ENCODE assay signal across 26 cellular contexts in the genomic region with DNA sequence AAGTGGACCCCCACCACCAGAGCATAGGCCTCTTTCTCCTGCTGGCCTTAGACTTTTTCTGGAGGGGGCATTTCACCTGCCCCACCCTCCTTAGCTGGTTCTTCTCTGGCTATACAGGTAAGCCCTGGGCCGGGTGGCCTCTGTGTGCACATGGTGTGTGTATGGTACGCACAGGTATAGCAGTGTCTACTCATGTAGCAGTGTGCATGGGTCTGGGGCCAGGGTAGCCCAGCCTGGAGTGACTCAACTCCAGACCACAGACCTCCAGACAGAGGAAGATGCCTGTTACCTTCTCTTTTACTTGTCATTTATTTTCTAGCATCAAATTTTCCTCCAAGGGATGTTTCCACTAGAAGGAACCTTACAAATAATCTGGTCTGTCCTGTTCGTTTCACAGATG. TPM values are rescaled to one million over a fixed set of nuclear protein-coding genes. Genes with fewer than 3 reads are reported as not detected.
"Had no signal": no experiment of that assay in that cellular context is flagged by ENCODE, and none has a peak within 500 bp of the region (broad histone marks: within the 10 kb centered on the region; RNA-seq: fewer than 3 reads in every experiment).

No MANE protein-coding gene starts in this region.

- DNase-seq: effector memory CD8-positive, alpha-beta T cell; esophagus squamous epithelium; foreskin fibroblast; kidney; left cardiac atrium; left ventricle myocardium superior; mesenchymal stem cell; midbrain; spleen; stimulated activated CD4-positive, alpha-beta T cell treated with anti-CD3 and anti-CD28 coated beads, Interleukin-15, amount 100 ng/mL, for 24 hours; stimulated activated CD4-positive, alpha-beta T cell treated with anti-CD3 and anti-CD28 coated beads, Interleukin-1b, Interleukin-23, amount 100 ng/mL, for 48 hours; stimulated activated CD4-positive, alpha-beta T cell treated with anti-CD3 and anti-CD28 coated beads, Interleukin-4, amount 100 ng/mL, for 24 hours; stimulated activated naive CD4-positive, alpha-beta T cell; thyroid gland; upper lobe of left lung; uterus had no signal

- H3K27ac Mint-ChIP-seq: dendritic cell treated with granulocyte-macrophage colony-stimulating factor and Interleukin-4, amounts not matched to agents 40 ng/mL and 50 ng/mL, for 4 days; effector memory CD8-positive, alpha-beta T cell; natural killer cell treated with Interleukin-12 subunit alpha and Interleukin-12 subunit beta and Interleukin-15 and Interleukin-18, amount 100 ng/mL, for 72 hours had no signal

- H3K4me1 ChIP-seq: esophagus squamous epithelium, parathyroid adenoma, thyroid gland, upper lobe of left lung, uterus had no signal

- H3K27me3 ChIP-seq: thyroid gland, upper lobe of left lung, uterus had no signal

- H3K4me2 ChIP-seq: hepatocyte had no signal

- H3K9ac ChIP-seq: parathyroid adenoma had no signal

- ATAC-seq: effector memory CD8-positive, alpha-beta T cell; left cardiac atrium; left ventricle myocardium superior; sciatic nerve had no signal

- H3K4me3 ChIP-seq: esophagus squamous epithelium, hepatocyte, lung, prostate gland, spleen, suprapubic skin, thyroid gland, upper lobe of left lung, uterus had no signal

- H3K36me3 Mint-ChIP-seq: natural killer cell treated with Interleukin-12 subunit alpha and Interleukin-12 subunit beta and Interleukin-15 and Interleukin-18, amount 100 ng/mL, for 72 hours had no signal

- H3K36me3 ChIP-seq: esophagus squamous epithelium, prostate gland, spleen, suprapubic skin, thyroid gland, upper lobe of left lung, uterus had no signal

- H3K9me3 ChIP-seq: esophagus squamous epithelium, prostate gland, suprapubic skin, thyroid gland, upper lobe of left lung, uterus had no signal

- H3K9me3 Mint-ChIP-seq: dendritic cell treated with granulocyte-macrophage colony-stimulating factor and Interleukin-4, amounts not matched to agents 40 ng/mL and 50 ng/mL, for 4 days; natural killer cell treated with Interleukin-12 subunit alpha and Interleukin-12 subunit beta and Interleukin-15 and Interleukin-18, amount 100 ng/mL, for 72 hours had no signal

- H2AFZ ChIP-seq: hepatocyte, parathyroid adenoma had no signal

- H3K27ac ChIP-seq: epithelial cell of prostate, esophagus squamous epithelium, hepatocyte, parathyroid adenoma, prostate gland, spleen, suprapubic skin, thyroid gland, upper lobe of left lung, uterus had no signal

- H3K4me3 Mint-ChIP-seq: dendritic cell treated with granulocyte-macrophage colony-stimulating factor and Interleukin-4, amounts not matched to agents 40 ng/mL and 50 ng/mL, for 4 days; effector memory CD8-positive, alpha-beta T cell; natural killer cell treated with Interleukin-12 subunit alpha and Interleukin-12 subunit beta and Interleukin-15 and Interleukin-18, amount 100 ng/mL, for 72 hours had no signal

RNA-seq across cellular contexts. Expression of a gene that starts 6.9 kb away (rescaled TPM):
- total RNA-seq: natural killer cell treated with Interleukin-12 subunit alpha and Interleukin-12 subunit beta and Interleukin-15 and Interleukin-18, amount 100 ng/mL, for 72 hours; renal cortical epithelial cell had no signal
